ENCODE assay signal across 13 cellular contexts in genomic region chr12:130776857-130777339, GRCh38.
A peak's percentile ranks its signal among the peaks of the same experiment; 100 is the strongest.
DNase-seq lines count a peak whose midpoint lies in the region; ATAC-seq and TF ChIP-seq lines count a peak whose summit lies in the region.
"Had no signal": no experiment of that assay in that cellular context is flagged by ENCODE, and none has a peak within 500 bp of the region (broad histone marks: within the 10 kb centered on the region; RNA-seq: fewer than 3 reads in every experiment).

No MANE protein-coding gene starts in this region.

- H3K36me3 Mint-ChIP-seq in activated T-cell treated with anti-CD3 and anti-CD28 coated beads, Interleukin-2, amount 50 U/mL, for 4 hours (ENCODE audit: insufficient read depth), result peaks cover 7% of the 10 kb centered on the region
- H3K36me3 Mint-ChIP-seq in activated naive CD8-positive, alpha-beta T cell treated with anti-CD3 and anti-CD28 coated beads for 36 hours, result peaks cover 2% of the 10 kb centered on the region
- H3K36me3 Mint-ChIP-seq: activated naive CD4-positive, alpha-beta T cell treated with anti-CD3 and anti-CD28 coated beads, Interleukin-2, amount 10 ng/mL, durations not matched to agents 7 days and 5 days had no signal

- no peaks in the 10 kb centered on the region for H3K9me3 ChIP-seq in iPS-15b (ENCODE audit: control insufficient read depth, insufficient read depth, low read length)
- H3K9me3 ChIP-seq in stomach smooth muscle (ENCODE audit: control insufficient read depth in 2 of 2, low read length in 2 of 2), result no peaks in the 10 kb centered on the region
- no peaks in the 10 kb centered on the region for H3K9me3 ChIP-seq in lower lobe of right lung
- H3K9me3 ChIP-seq: tibial nerve had no signal

- H3K27me3 ChIP-seq in iPS-15b (ENCODE audit: control insufficient read depth, insufficient read depth, low read length), result no peaks in the 10 kb centered on the region
- no peaks in the 10 kb centered on the region for H3K27me3 ChIP-seq in stomach smooth muscle (ENCODE audit: control insufficient read depth in 1 of 2, insufficient read depth in 2 of 2, low read length in 2 of 2)
- H3K27me3 ChIP-seq in lower lobe of right lung (ENCODE audit: low read depth), result peaks cover 17% of the 10 kb centered on the region
- H3K27me3 ChIP-seq: tibial nerve had no signal

- H3K27ac Mint-ChIP-seq in activated naive CD8-positive, alpha-beta T cell treated with anti-CD3 and anti-CD28 coated beads for 36 hours, result no peak overlapping the region
- H3K27ac Mint-ChIP-seq: activated naive CD4-positive, alpha-beta T cell treated with anti-CD3 and anti-CD28 coated beads, Interleukin-2, amount 10 ng/mL, durations not matched to agents 7 days and 5 days had no signal

- peak overlapping the region; percentile 70 for H3K4me3 Mint-ChIP-seq in activated T-cell treated with anti-CD3 and anti-CD28 coated beads, Interleukin-2, amount 50 U/mL, for 4 hours
- peak overlapping the region; percentile 65 for H3K4me3 Mint-ChIP-seq in activated naive CD8-positive, alpha-beta T cell treated with anti-CD3 and anti-CD28 coated beads for 36 hours

- peaks cover 30% of the 10 kb centered on the region for H3K27me3 Mint-ChIP-seq in activated T-cell treated with anti-CD3 and anti-CD28 coated beads, Interleukin-2, amount 50 U/mL, for 4 hours (ENCODE audit: low read depth)
- peaks cover 35% of the 10 kb centered on the region for H3K27me3 Mint-ChIP-seq in activated naive CD8-positive, alpha-beta T cell treated with anti-CD3 and anti-CD28 coated beads for 36 hours

- no peak for TF ChIP-seq CTCF in lower lobe of right lung (IDR thresholded peaks at IDR 0.05)

- intact Hi-C loops in lower lobe of right lung (cut with DNase I), result no loop called here

- ATAC-seq in activated T-cell treated with anti-CD3 and anti-CD28 coated beads, Interleukin-2, amount 50 U/mL, for 4 hours, result no peak
- ATAC-seq in lower lobe of right lung (no peak), HG02938 (IDR thresholded peaks at IDR 0.05; ENCODE audit: unreplicated experiment) (no peak), GM18498 (IDR thresholded peaks at IDR 0.05; ENCODE audit: unreplicated experiment) (no peak)

- peaks cover 14% of the 10 kb centered on the region for H3K4me1 Mint-ChIP-seq in activated T-cell treated with anti-CD3 and anti-CD28 coated beads, Interleukin-2, amount 50 U/mL, for 4 hours (ENCODE audit: low read depth)
- peaks cover 13% of the 10 kb centered on the region for H3K4me1 Mint-ChIP-seq in activated naive CD8-positive, alpha-beta T cell treated with anti-CD3 and anti-CD28 coated beads for 36 hours

- H3K27ac ChIP-seq in stomach smooth muscle (ENCODE audit: low read length) (no peak overlapping the region), lower lobe of right lung (no peak overlapping the region)

- H3K4me3 ChIP-seq in iPS-15b (ENCODE audit: low read depth, low read length) (peak overlapping the region; percentile 35), stomach smooth muscle (ENCODE audit: low read length in 2 of 2) (peak overlapping the region; percentile 50 to 67), lower lobe of right lung (no peak overlapping the region)

- DNase-seq in activated T-cell treated with anti-CD3 and anti-CD28 coated beads, Interleukin-2, amount 50 U/mL, for 4 hours, result no peak
- no peak for DNase-seq in activated T-cell treated with anti-CD3 and anti-CD28 coated beads for 4 hours
- no peak for DNase-seq in activated naive CD8-positive, alpha-beta T cell treated with anti-CD3 and anti-CD28 coated beads for 36 hours
- no peak for DNase-seq in lower lobe of right lung
- DNase-seq: cortex of kidney, GDM1, NCI-H1436 treated with DMSO at 0.1 percent for 48 hours had no signal

- H3K4me1 ChIP-seq in iPS-15b (ENCODE audit: control insufficient read depth, insufficient read depth, low read length) (peaks cover 12% of the 10 kb centered on the region), stomach smooth muscle (ENCODE audit: control insufficient read depth, insufficient read depth, low read length) (peaks cover 16% of the 10 kb centered on the region), lower lobe of right lung (peaks cover 14% of the 10 kb centered on the region)

- H3K9ac ChIP-seq in iPS-15b (ENCODE audit: low read depth, low read length) (no peak overlapping the region), stomach smooth muscle (ENCODE audit: low read length in 2 of 2) (no peak overlapping the region)

- no peaks in the 10 kb centered on the region for H3K9me3 Mint-ChIP-seq in activated T-cell treated with anti-CD3 and anti-CD28 coated beads, Interleukin-2, amount 50 U/mL, for 4 hours
- H3K9me3 Mint-ChIP-seq in activated naive CD8-positive, alpha-beta T cell treated with anti-CD3 and anti-CD28 coated beads for 36 hours, result no peaks in the 10 kb centered on the region
- H3K9me3 Mint-ChIP-seq: activated naive CD4-positive, alpha-beta T cell treated with anti-CD3 and anti-CD28 coated beads, Interleukin-2, amount 10 ng/mL, durations not matched to agents 7 days and 5 days had no signal

- peaks cover 3% of the 10 kb centered on the region for H3K36me3 ChIP-seq in iPS-15b (ENCODE audit: control insufficient read depth, insufficient read depth, low read length)
- peaks cover 2 to 4% of the 10 kb centered on the region in 2 donors for H3K36me3 ChIP-seq in stomach smooth muscle (ENCODE audit: control insufficient read depth in 2 of 2, insufficient read depth in 2 of 2, low read length in 2 of 2)
- H3K36me3 ChIP-seq in lower lobe of right lung, result peaks cover 3% of the 10 kb centered on the region
